In genomic region chr6:134546962-134547645, GRCh38 we compare ENCODE assay signal across 17 cellular contexts.
"Had no signal": no experiment of that assay in that cellular context is flagged by ENCODE, and none has a peak within 500 bp of the region (broad histone marks: within the 10 kb centered on the region; RNA-seq: fewer than 3 reads in every experiment).

No MANE protein-coding gene starts in this region.

- H3K27me3 ChIP-seq: sigmoid colon, suprapubic skin, thyroid gland had no signal

- ATAC-seq: lower lobe of right lung; natural killer cell treated with Interleukin-12 subunit alpha and Interleukin-12 subunit beta and Interleukin-15 and Interleukin-18, amount 100 ng/mL, for 72 hours; stimulated activated naive CD8-positive, alpha-beta T cell treated with anti-CD3 and anti-CD28 coated beads, Interleukin-15, Interleukin-2, amounts not matched to agents 100 U/mL and 50 U/mL, for 24 hours had no signal

- H3K36me3 Mint-ChIP-seq: immature natural killer cell; memory B cell; mesothelial cell of epicardium; natural killer cell treated with Interleukin-12 subunit alpha and Interleukin-12 subunit beta and Interleukin-15 and Interleukin-18, amount 100 ng/mL, for 72 hours; type B pancreatic cell had no signal

- H3K4me1 ChIP-seq: sigmoid colon, thyroid gland had no signal

- H3K36me3 ChIP-seq: left ventricle myocardium inferior, lower lobe of right lung, sigmoid colon, suprapubic skin, thyroid gland had no signal

- DNase-seq: effector CD4-positive, alpha-beta T cell; immature natural killer cell; left cardiac atrium; left ventricle myocardium inferior; lower lobe of right lung; occipital lobe; sigmoid colon; small intestine; stimulated activated CD4-positive, alpha-beta T cell treated with anti-CD3 and anti-CD28 coated beads, Interleukin-12 subunit alpha, Interleukin-12 subunit beta, amount 100 ng/mL, for 4 hours; stimulated activated naive CD8-positive, alpha-beta T cell treated with anti-CD3 and anti-CD28 coated beads, Interleukin-15, Interleukin-2, amounts not matched to agents 100 U/mL and 50 U/mL, for 24 hours; thyroid gland had no signal

- H3K4me3 ChIP-seq: coronary artery, left ventricle myocardium inferior, lower lobe of right lung, sigmoid colon, suprapubic skin, thyroid gland had no signal

- H3K27ac ChIP-seq: coronary artery, left ventricle myocardium inferior, lower lobe of right lung, sigmoid colon, suprapubic skin, thyroid gland had no signal

- H3K27ac Mint-ChIP-seq: immature natural killer cell; memory B cell; mesothelial cell of epicardium; natural killer cell treated with Interleukin-12 subunit alpha and Interleukin-12 subunit beta and Interleukin-15 and Interleukin-18, amount 100 ng/mL, for 72 hours; type B pancreatic cell had no signal

- H3K4me1 Mint-ChIP-seq: memory B cell had no signal

- H3K4me3 Mint-ChIP-seq: immature natural killer cell; memory B cell; mesothelial cell of epicardium; natural killer cell treated with Interleukin-12 subunit alpha and Interleukin-12 subunit beta and Interleukin-15 and Interleukin-18, amount 100 ng/mL, for 72 hours; type B pancreatic cell had no signal

- H3K9me3 Mint-ChIP-seq: immature natural killer cell; memory B cell; natural killer cell treated with Interleukin-12 subunit alpha and Interleukin-12 subunit beta and Interleukin-15 and Interleukin-18, amount 100 ng/mL, for 72 hours had no signal

- H3K27me3 Mint-ChIP-seq: memory B cell, type B pancreatic cell had no signal

- H3K9me3 ChIP-seq: left ventricle myocardium inferior, lower lobe of right lung, sigmoid colon, suprapubic skin, thyroid gland had no signal
